Comparison of ENCODE assay signal across 9 cellular contexts in genomic region chr16:84600343-84601229, GRCh38. TPM values are rescaled to one million over a fixed set of nuclear protein-coding genes. Genes with fewer than 3 reads are reported as not detected.
DNase-seq lines count a peak whose midpoint lies in the region; ATAC-seq and TF ChIP-seq lines count a peak whose summit lies in the region.
"Had no signal": no experiment of that assay in that cellular context is flagged by ENCODE, and none has a peak within 500 bp of the region (broad histone marks: within the 10 kb centered on the region; RNA-seq: fewer than 3 reads in every experiment).

No MANE protein-coding gene starts in this region.

- H3K4me3 ChIP-seq in dorsolateral prefrontal cortex: peak overlapping the region in 9 of 59 donors; percentile 3 to 42 (median 10)

- DNase-seq in activated naive CD4-positive, alpha-beta T cell treated with Interleukin-2 at 50 U/mL for 16 hours: peak; percentile 32
- no peak for DNase-seq in activated naive CD4-positive, alpha-beta T cell treated with anti-CD3 and anti-CD28 coated beads, Interleukin-2, amount 50 U/mL, for 16 hours
- DNase-seq in OCI-M1 (lab: John Stamatoyannopoulos, UW) (peak; percentile 82), dorsolateral prefrontal cortex (no peak), renal cortical epithelial cell (ENCODE audit: low read depth) (peak; percentile 47), LoVo (ENCODE audit: low spot score) (no peak), anterior cingulate cortex (lab: John Stamatoyannopoulos, UW) (no peak)
- DNase-seq: DND-41 had no signal

- no peak for TF ChIP-seq CTCF in dorsolateral prefrontal cortex (IDR thresholded peaks at IDR 0.05 in 54 of 56, conservative IDR thresholded peaks at IDR 0.05 in 2 of 56; ENCODE audit: low read depth in 1 of 56, partially characterized antibody in 56 of 56)

- intact Hi-C loops in dorsolateral prefrontal cortex (cut with DNase I): no loop called here

- H3K27ac ChIP-seq in dorsolateral prefrontal cortex: peak overlapping the region in 55 of 59 donors; percentile 5 to 87 (median 69)

- peak; percentile 65 for ATAC-seq in HG02885 (IDR thresholded peaks at IDR 0.05; ENCODE audit: poor library complexity, unreplicated experiment)

- no peaks in the 10 kb centered on the region for H3K27me3 ChIP-seq in dorsolateral prefrontal cortex

RNA-seq across cellular contexts. Expression of gene COTL1, which starts 17.3 kb away (rescaled TPM):
- total RNA-seq in dorsolateral prefrontal cortex: 100 to 1,000 TPM in 6 of 120 experiments, 10 to 100 TPM in 114; 43.3 to 111 (median 76.2) TPM
- 100 and 192 TPM in 2 replicates for total RNA-seq in renal cortical epithelial cell

RNA-seq across cellular contexts. Expression of gene KLHL36, which starts 47.7 kb away (rescaled TPM):
- total RNA-seq in dorsolateral prefrontal cortex: 10 to 100 TPM; 30.4 to 77.3 (median 47.4) TPM
- 152 and 155 TPM in 2 replicates for total RNA-seq in renal cortical epithelial cell

Comparison
In these comparisons a context has a peak if more than half of its experiments do, and no peak if none do; other contexts are left out.
1. DNase-seq: peak in activated naive CD4-positive, alpha-beta T cell treated with Interleukin-2 at 50 U/mL for 16 hours (single experiment), OCI-M1 (single experiment) and renal cortical epithelial cell (single experiment); none in activated naive CD4-positive, alpha-beta T cell treated with anti-CD3 and anti-CD28 coated beads, Interleukin-2, amount 50 U/mL, for 16 hours (single experiment), dorsolateral prefrontal cortex (0 of 10), LoVo (single experiment) and anterior cingulate cortex (0 of 58).